ENCODE assay signal across 13 cellular contexts in genomic region chr5:180161420-180162303, GRCh38. TPM values are rescaled to one million over a fixed set of nuclear protein-coding genes. Genes with fewer than 3 reads are reported as not detected.
DNase-seq lines count a peak whose midpoint lies in the region; ATAC-seq, FAIRE-seq and TF ChIP-seq lines count a peak whose summit lies in the region.
"Had no signal": no experiment of that assay in that cellular context is flagged by ENCODE, and none has a peak within 500 bp of the region (broad histone marks: within the 10 kb centered on the region; RNA-seq: fewer than 3 reads in every experiment).

No MANE protein-coding gene starts in this region.

- WGBS in mammary epithelial cell (ENCODE audit: low coverage, missing lambda C conversion rate) = 66% methylated on average over 9 of the region's 39 CpGs
- WGBS in upper lobe of left lung, 2 donors = 78 to 86% methylated on average over 16 to 34 of the region's 39 CpGs

- no peaks in the 10 kb centered on the region for H3K79me2 ChIP-seq in mammary epithelial cell (ENCODE audit: insufficient read depth, low read length)
- H3K79me2 ChIP-seq in OCI-LY7 (ENCODE audit: insufficient read depth, low read depth, low read length) = no peaks in the 10 kb centered on the region

- no peak for TF ChIP-seq POLR2A in breast epithelium (IDR thresholded peaks at IDR 0.05)
- no peak for TF ChIP-seq POLR2A in upper lobe of left lung (IDR thresholded peaks at IDR 0.05)

- H3K9ac ChIP-seq in mammary epithelial cell (ENCODE audit: insufficient read depth, low read length) = no peak overlapping the region
- H3K9ac ChIP-seq: BLaER1 had no signal

- H3K4me1 ChIP-seq in breast epithelium (no peaks in the 10 kb centered on the region), mammary epithelial cell (ENCODE audit: insufficient read depth, low read length) (no peaks in the 10 kb centered on the region), OCI-LY7 (ENCODE audit: insufficient read depth, low read length, poor library complexity, severe bottlenecking) (no peaks in the 10 kb centered on the region), upper lobe of left lung (no peaks in the 10 kb centered on the region)
- H3K4me1 ChIP-seq: gastrocnemius medialis, Peyer's patch had no signal

- no peak for FAIRE-seq in D721Med (lab: Jason Lieb, UNC)
- FAIRE-seq: GM18507 had no signal

- dilution Hi-C loops in mammary epithelial cell (cut with HindIII; ENCODE audit: low sequenced_read_pairs) = no loop called here

- no peak overlapping the region for H3K4me2 ChIP-seq in mammary epithelial cell (ENCODE audit: insufficient read depth, low read depth, low read length)
- no peak overlapping the region for H3K4me2 ChIP-seq in OCI-LY7 (ENCODE audit: low read length)
- H3K4me2 ChIP-seq: BLaER1 had no signal

- H3K4me3 ChIP-seq in breast epithelium (no peak overlapping the region), mammary epithelial cell (replicated peaks in 1 of 3; ENCODE audit: insufficient read depth in 1 of 3, low read depth in 2 of 3, low read length in 3 of 3) (no peak overlapping the region), OCI-LY7 (ENCODE audit: low read depth, low read length, poor library complexity, severe bottlenecking) (no peak overlapping the region), upper lobe of left lung (no peak overlapping the region)
- H3K4me3 ChIP-seq: BLaER1, gastrocnemius medialis, Peyer's patch had no signal

- CTCF ChIA-PET in mammary epithelial cell (lab: Charles Lee; ENCODE audit: low non-redundant PET) = no interaction called here
- CTCF ChIA-PET in OCI-LY7 (lab: Charles Lee; ENCODE audit: unreplicated experiment) = no interaction called here

- H2AFZ ChIP-seq in mammary epithelial cell (ENCODE audit: low read depth, low read length) = no peak overlapping the region
- no peak overlapping the region for H2AFZ ChIP-seq in OCI-LY7 (ENCODE audit: low read length)

- H3K27me3 ChIP-seq in breast epithelium = no peaks in the 10 kb centered on the region
- H3K27me3 ChIP-seq in mammary epithelial cell (ENCODE audit: insufficient read depth, low read length) = no peaks in the 10 kb centered on the region
- H3K27me3 ChIP-seq in upper lobe of left lung = no peaks in the 10 kb centered on the region
- H3K27me3 ChIP-seq: BLaER1, Peyer's patch had no signal

- H4K20me1 ChIP-seq in mammary epithelial cell (ENCODE audit: insufficient read depth, low read length) (no peaks in the 10 kb centered on the region), OCI-LY7 (ENCODE audit: insufficient read depth, low read length) (no peaks in the 10 kb centered on the region)
- H4K20me1 ChIP-seq: BLaER1 had no signal

- H3K27ac ChIP-seq in breast epithelium (no peak overlapping the region), mammary epithelial cell (ENCODE audit: insufficient read depth, low read depth, low read length) (no peak overlapping the region), OCI-LY7 (ENCODE audit: low read depth, low read length, poor library complexity, severe bottlenecking) (no peak overlapping the region), upper lobe of left lung (no peak overlapping the region)
- H3K27ac ChIP-seq: BLaER1, gastrocnemius medialis, Peyer's patch had no signal

- H3K9me2 ChIP-seq in OCI-LY7 (ENCODE audit: insufficient read depth, low read length) = no peaks in the 10 kb centered on the region

- H3K9me3 ChIP-seq in breast epithelium = peaks cover 0 to 5% of the 10 kb centered on the region in 2 donors
- H3K9me3 ChIP-seq in mammary epithelial cell (replicated peaks; ENCODE audit: insufficient read depth, low read length) = peaks cover 2% of the 10 kb centered on the region
- H3K9me3 ChIP-seq in OCI-LY7 (ENCODE audit: low read length) = no peaks in the 10 kb centered on the region
- no peaks in the 10 kb centered on the region for H3K9me3 ChIP-seq in upper lobe of left lung
- H3K9me3 ChIP-seq: BLaER1, gastrocnemius medialis, Peyer's patch had no signal

- TF ChIP-seq CTCF in breast epithelium (IDR thresholded peaks at IDR 0.05) (no peak), mammary epithelial cell (conservative IDR thresholded peaks at IDR 0.05 in 1 of 2, IDR thresholded peaks at IDR 0.05 in 1 of 2; ENCODE audit: extremely low read depth in 1 of 2, insufficient read depth in 1 of 2, low read depth in 1 of 2, low read length in 2 of 2) (no peak), OCI-LY7 (conservative IDR thresholded peaks at IDR 0.05; ENCODE audit: low read length) (0 out of 2 replicates have a peak, but pooled peaks have one; percentile 19), upper lobe of left lung (IDR thresholded peaks at IDR 0.05) (no peak), D721Med (IDR thresholded peaks at IDR 0.05; ENCODE audit: insufficient read depth, missing control alignments) (no peak)

- H3K36me3 ChIP-seq in breast epithelium (no peaks in the 10 kb centered on the region), mammary epithelial cell (ENCODE audit: insufficient read depth, low read length) (no peaks in the 10 kb centered on the region), OCI-LY7 (ENCODE audit: insufficient read depth, low read length) (no peaks in the 10 kb centered on the region), upper lobe of left lung (no peaks in the 10 kb centered on the region)
- H3K36me3 ChIP-seq: BLaER1, gastrocnemius medialis, Peyer's patch had no signal

- no TSS peak for BruUV-seq in mammary epithelial cell (replicated peaks; lab: Mats Ljungman, UMichigan)
- no TSS peak for BruUV-seq in OCI-LY7 (replicated peaks; lab: Mats Ljungman, UMichigan)

- intact Hi-C loops in breast epithelium (cut with DNase I; ENCODE audit: low total_unique reads) (no loop called here), mammary epithelial cell (cut with micrococcal nuclease) (no loop called here), OCI-LY7 (cut with micrococcal nuclease; ENCODE audit: unreplicated experiment) (no loop called here)

- POLR2A ChIA-PET in OCI-LY7 (lab: Charles Lee) = no interaction called here

- in situ Hi-C loops in mammary epithelial cell (cut with MboI; ENCODE audit: low sequenced_read_pairs in 2 of 2) = no loop called here

- ATAC-seq in upper lobe of left lung (ENCODE audit: low FRiP score in 2 of 2) = peak; percentile 44 to 50
- ATAC-seq: gastrocnemius medialis had no signal

- peak; percentile 10 to 52 for DNase-seq in breast epithelium (ENCODE audit: low spot score in 2 of 2)
- DNase-seq in mammary epithelial cell = no peak
- no peak for DNase-seq in OCI-LY7 (ENCODE audit: low spot score)
- peak; percentile 5 for DNase-seq in iPS DF 4.7 (ENCODE audit: extremely low read depth, low spot score)
- peak in 1 of 2 donors; percentile 84 for DNase-seq in upper lobe of left lung
- DNase-seq in GOT3 (lab: John Stamatoyannopoulos, UW) = no peak
- no peak for DNase-seq in NCI-H446 (lab: John Stamatoyannopoulos, UW)
- DNase-seq in D721Med (ENCODE audit: insufficient read length, low spot score) = no peak
- DNase-seq: activated CD8-positive, alpha-beta memory T cell treated with anti-CD3 and anti-CD28 coated beads for 24 hours had no signal

- TF ChIP-seq EP300 in upper lobe of left lung (IDR thresholded peaks at IDR 0.05) = no peak

RNA-seq across cellular contexts. Expression of gene RASGEF1C, which starts 47.3 kb away (rescaled TPM):
- under 1 TPM in 1 of 3 donors, not detected in 2; 0.73 TPM for total RNA-seq in breast epithelium
- total RNA-seq in mammary epithelial cell = under 1 TPM in 1 of 2 donors, not detected in 1; 0.17 TPM
- not detected for polyA plus RNA-seq in mammary epithelial cell
- polyA minus RNA-seq in mammary epithelial cell = not detected
- not detected in 2 replicates for total RNA-seq in OCI-LY7 (2014; rRNA removed; shearing (Covaris generic))
- total RNA-seq in OCI-LY7 (2022) = not detected in 2 replicates
- total RNA-seq in upper lobe of left lung = not detected
- total RNA-seq: gastrocnemius medialis had no signal

Comparison
In these comparisons a context has a peak if more than half of its experiments do, and no peak if none do; other contexts are left out.
1. DNase-seq: peak in breast epithelium (2 of 2) and iPS DF 4.7 (single experiment); none in mammary epithelial cell (single experiment), OCI-LY7 (single experiment), GOT3 (single experiment), NCI-H446 (0 of 2) and D721Med (single experiment).